19 cellular contexts compared by ENCODE assay signal in genomic region chr4:26094076-26094475, GRCh38.
"Had no signal": no experiment of that assay in that cellular context is flagged by ENCODE, and none has a peak within 500 bp of the region (broad histone marks: within the 10 kb centered on the region; RNA-seq: fewer than 3 reads in every experiment).

No MANE protein-coding gene starts in this region.

- DNase-seq: activated CD4-positive, alpha-beta T cell treated with anti-CD3 and anti-CD28 coated beads for 4 hours; activated CD8-positive, alpha-beta memory T cell treated with anti-CD3 and anti-CD28 coated beads, Interleukin-2, amount 10 ng/mL, durations not matched to agents 7 days and 5 days; activated naive CD4-positive, alpha-beta T cell treated with Interleukin-2 at 50 U/mL for 16 hours; activated T-cell treated with anti-CD3 and anti-CD28 coated beads, Interleukin-2, amount 50 U/mL, for 4 hours; amygdala; cerebellar nuclear complex; dermis blood vessel endothelial cell; foreskin fibroblast; head of caudate nucleus; left colon; naive thymus-derived CD8-positive, alpha-beta T cell; occipital lobe; right lobe of liver; tibial artery; uterus; WERI-Rb-1 had no signal

- H3K36me3 ChIP-seq: prostate gland, right lobe of liver, SJSA1, tibial artery, uterus, WERI-Rb-1 had no signal

- H3K27ac ChIP-seq: prostate gland, right lobe of liver, SJSA1, uterus, WERI-Rb-1 had no signal

- H3K9me3 ChIP-seq: prostate gland, right lobe of liver, SJSA1 had no signal

- H3K27me3 ChIP-seq: right lobe of liver, SJSA1, tibial artery, uterus had no signal

- H3K4me1 ChIP-seq: prostate gland, right lobe of liver, SJSA1, uterus had no signal

- H3K27ac Mint-ChIP-seq: activated CD8-positive, alpha-beta memory T cell treated with anti-CD3 and anti-CD28 coated beads, Interleukin-2, amount 10 ng/mL, durations not matched to agents 7 days and 5 days had no signal

- H3K27me3 Mint-ChIP-seq: activated CD8-positive, alpha-beta memory T cell treated with anti-CD3 and anti-CD28 coated beads, Interleukin-2, amount 10 ng/mL, durations not matched to agents 7 days and 5 days had no signal

- H3K4me3 ChIP-seq: lung, prostate gland, right lobe of liver, SJSA1, tibial artery, uterus had no signal

- H3K4me3 Mint-ChIP-seq: activated CD8-positive, alpha-beta memory T cell treated with anti-CD3 and anti-CD28 coated beads, Interleukin-2, amount 10 ng/mL, durations not matched to agents 7 days and 5 days; activated T-cell treated with anti-CD3 and anti-CD28 coated beads, Interleukin-2, amount 50 U/mL, for 4 hours; naive thymus-derived CD8-positive, alpha-beta T cell had no signal

- ATAC-seq: activated CD8-positive, alpha-beta memory T cell treated with anti-CD3 and anti-CD28 coated beads, Interleukin-2, amount 10 ng/mL, durations not matched to agents 7 days and 5 days; activated T-cell treated with anti-CD3 and anti-CD28 coated beads, Interleukin-2, amount 50 U/mL, for 4 hours; left colon; naive thymus-derived CD8-positive, alpha-beta T cell; right lobe of liver had no signal
